ENCODE assay signal across 8 cellular contexts in genomic region chr15:92907880-92908279, GRCh38. TPM values are rescaled to one million over a fixed set of nuclear protein-coding genes. Genes with fewer than 3 reads are reported as not detected.
DNase-seq lines count a peak whose midpoint lies in the region; ATAC-seq and TF ChIP-seq lines count a peak whose summit lies in the region.

No MANE protein-coding gene starts in this region.

- no peaks in the 10 kb centered on the region for H3K27me3 ChIP-seq in Peyer's patch
- H3K27me3 ChIP-seq in uterus: no peaks in the 10 kb centered on the region

- H3K36me3 ChIP-seq in Peyer's patch (no peaks in the 10 kb centered on the region), uterus (no peaks in the 10 kb centered on the region)

- H3K4me1 ChIP-seq in Peyer's patch (peaks cover 4 to 79% (median 34%) of the 10 kb centered on the region in 4 donors), uterus (peaks cover 4 to 14% of the 10 kb centered on the region in 2 donors)

- H3K9me3 ChIP-seq in Peyer's patch (no peaks in the 10 kb centered on the region), uterus (no peaks in the 10 kb centered on the region)

- TF ChIP-seq CTCF in Peyer's patch (IDR thresholded peaks at IDR 0.05): no peak
- no peak for TF ChIP-seq CTCF in choroid plexus epithelial cell (conservative IDR thresholded peaks at IDR 0.05; ENCODE audit: low read depth, low read length)
- no peak for TF ChIP-seq CTCF in uterus (IDR thresholded peaks at IDR 0.05)

- H3K4me3 ChIP-seq in Peyer's patch (peak overlapping the region in 2 of 4 donors; percentile 6 to 41), choroid plexus epithelial cell (ENCODE audit: low read depth, low read length) (peak overlapping the region; percentile 15), uterus (peak overlapping the region in 1 of 2 donors; percentile 16)

- intact Hi-C loops in uterus (cut with DNase I; ENCODE audit: low total_unique reads): no loop called here

- DNase-seq in NCI-H2171 treated with DMSO at 0.1 percent for 48 hours (lab: John Stamatoyannopoulos, UW) (peak; percentile 27), NCI-H2171 (lab: John Stamatoyannopoulos, UW) (no peak), Peyer's patch (no peak), choroid plexus epithelial cell (ENCODE audit: low read depth) (peak; percentile 85), midbrain (lab: John Stamatoyannopoulos, UW) (peak; percentile 40), uterus (peak; percentile 46 to 83), AML-193 (lab: John Stamatoyannopoulos, UW) (no peak)

- no peak for ATAC-seq in GM21576 (IDR thresholded peaks at IDR 0.05; ENCODE audit: unreplicated experiment)

- no peak for TF ChIP-seq POLR2A in Peyer's patch (IDR thresholded peaks at IDR 0.05)
- TF ChIP-seq POLR2A in uterus (IDR thresholded peaks at IDR 0.05): peak in 1 of 2 donors; percentile 7

- H3K27ac ChIP-seq in Peyer's patch (peak overlapping the region; percentile 89 to 96 (median 92)), uterus (peak overlapping the region; percentile 98 to 100)

RNA-seq across cellular contexts. Expression of gene CHD2, which starts 7.8 kb away (rescaled TPM):
- 100 to 1,000 TPM; 109 to 370 (median 161) TPM for total RNA-seq in Peyer's patch
- 100 to 1,000 TPM in 3 of 4 donors, 10 to 100 TPM in 1; 71.0 to 166 (median 152) TPM for total RNA-seq in uterus

Comparison
In these comparisons a context has a peak if more than half of its experiments do, and no peak if none do; other contexts are left out.
1. DNase-seq: peak in NCI-H2171 treated with DMSO at 0.1 percent for 48 hours (single experiment), choroid plexus epithelial cell (single experiment), midbrain (single experiment) and uterus (2 of 2); none in NCI-H2171 (single experiment), Peyer's patch (0 of 3) and AML-193 (0 of 2).